8 cellular contexts compared by ENCODE assay signal in the genomic region with DNA sequence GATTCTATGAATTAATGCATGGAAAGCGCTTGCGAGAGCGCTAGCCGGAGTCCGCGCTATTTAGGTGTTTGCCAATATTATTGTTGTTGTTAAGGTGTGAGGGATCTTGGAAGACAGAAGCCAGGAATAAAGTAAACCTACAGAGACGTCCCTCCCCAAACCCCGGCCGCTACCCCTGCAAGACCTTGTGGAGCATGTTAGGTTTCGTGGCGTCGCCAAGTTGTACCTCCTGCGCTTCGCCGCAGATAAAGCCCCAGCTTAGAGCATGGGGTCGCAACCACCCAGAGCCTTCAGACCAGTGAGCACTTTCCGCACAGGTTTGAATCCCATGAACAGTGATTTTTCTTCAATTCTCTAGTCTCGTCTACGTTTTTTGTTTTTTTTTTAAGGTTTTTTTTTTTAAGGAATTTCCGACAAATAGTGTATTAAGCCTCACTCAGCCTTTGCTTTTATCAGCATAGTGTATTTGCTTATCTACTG. TPM values are rescaled to one million over a fixed set of nuclear protein-coding genes. Genes with fewer than 3 reads are reported as not detected.
DNase-seq lines count a peak whose midpoint lies in the region; ATAC-seq and TF ChIP-seq lines count a peak whose summit lies in the region.

No MANE protein-coding gene starts in this region.

- H3K9ac ChIP-seq in MM.1S (ENCODE audit: low read length) = no peak overlapping the region

- POLR2A ChIA-PET in CD8-positive, alpha-beta T cell (lab: Charles Lee) = no interaction called here

- no peaks in the 10 kb centered on the region for H3K9me2 ChIP-seq in MM.1S (replicated peaks; ENCODE audit: insufficient read depth, low read length)

- H3F3A ChIP-seq in MM.1S (ENCODE audit: insufficient read depth, low read length) = peaks cover 12% of the 10 kb centered on the region; the same call in 1 of the 2 replicates

- no peak for TF ChIP-seq CTCF in CD8-positive, alpha-beta T cell (IDR thresholded peaks at IDR 0.05)
- TF ChIP-seq CTCF in MM.1S (IDR thresholded peaks at IDR 0.05; ENCODE audit: low read length) = no peak
- TF ChIP-seq CTCF in neural crest cell (conservative IDR thresholded peaks at IDR 0.05) = no peak

- H4K20me1 ChIP-seq in MM.1S (ENCODE audit: insufficient read depth, low read length) = no peaks in the 10 kb centered on the region

- H3K9me3 Mint-ChIP-seq in CD8-positive, alpha-beta T cell = peaks cover 25% of the 10 kb centered on the region
- H3K9me3 Mint-ChIP-seq in effector memory CD8-positive, alpha-beta T cell = no peaks in the 10 kb centered on the region
- no peaks in the 10 kb centered on the region for H3K9me3 Mint-ChIP-seq in neural crest cell

- DNase-seq in CD8-positive, alpha-beta T cell = no peak
- DNase-seq in MM.1S (no peak), neural crest cell (ENCODE audit: low read depth, low spot score) (no peak), NCI-H187 (lab: John Stamatoyannopoulos, UW) (no peak)
- no peak for DNase-seq in effector memory CD8-positive, alpha-beta T cell
- DNase-seq in stimulated activated CD4-positive, alpha-beta T cell treated with anti-CD3 and anti-CD28 coated beads, Interleukin-4, amount 100 ng/mL, for 1 hour = no peak
- no peak for DNase-seq in stimulated activated naive CD4-positive, alpha-beta T cell (lab: John Stamatoyannopoulos, UW)

- H2AFZ ChIP-seq in MM.1S (ENCODE audit: low read length) = peak overlapping the region; percentile 65

- CTCF ChIA-PET in CD8-positive, alpha-beta T cell (lab: Charles Lee) = no interaction called here

- H3K4me3 Mint-ChIP-seq in CD8-positive, alpha-beta T cell = peak overlapping the region; percentile 63
- H3K4me3 Mint-ChIP-seq in effector memory CD8-positive, alpha-beta T cell = peak overlapping the region; percentile 52 to 54
- H3K4me3 Mint-ChIP-seq in neural crest cell = peak overlapping the region; percentile 83

- no peak overlapping the region for H3K27ac Mint-ChIP-seq in CD8-positive, alpha-beta T cell
- no peak overlapping the region for H3K27ac Mint-ChIP-seq in effector memory CD8-positive, alpha-beta T cell
- H3K27ac Mint-ChIP-seq in neural crest cell (ENCODE audit: unreplicated experiment) = no peak overlapping the region

- no peak for ATAC-seq in CD8-positive, alpha-beta T cell
- ATAC-seq in effector memory CD8-positive, alpha-beta T cell (replicated peaks) = no peak
- no peak for ATAC-seq in GM21381 (IDR thresholded peaks at IDR 0.05; ENCODE audit: unreplicated experiment)

- H3K9me3 ChIP-seq in CD8-positive, alpha-beta T cell (ENCODE audit: low read length) = no peaks in the 10 kb centered on the region
- no peaks in the 10 kb centered on the region for H3K9me3 ChIP-seq in MM.1S (replicated peaks; ENCODE audit: insufficient read depth, low read length)

- no peak overlapping the region for H3K4me3 ChIP-seq in CD8-positive, alpha-beta T cell (ENCODE audit: low read depth, low read length)
- peak overlapping the region; percentile 60 for H3K4me3 ChIP-seq in MM.1S (ENCODE audit: low read length)

- H3K79me2 ChIP-seq in MM.1S (ENCODE audit: low read length) = no peaks in the 10 kb centered on the region

- H3K27ac ChIP-seq in CD8-positive, alpha-beta T cell (ENCODE audit: low read depth, low read length) = no peak overlapping the region
- no peak overlapping the region for H3K27ac ChIP-seq in MM.1S (ENCODE audit: low read length)

- H3K4me2 ChIP-seq in MM.1S (ENCODE audit: low read depth, low read length) = peak overlapping the region; percentile 81

- H3K4me1 Mint-ChIP-seq in CD8-positive, alpha-beta T cell (ENCODE audit: low read depth) = peaks cover 29% of the 10 kb centered on the region
- peaks cover 21 to 26% of the 10 kb centered on the region in 2 donors for H3K4me1 Mint-ChIP-seq in effector memory CD8-positive, alpha-beta T cell (ENCODE audit: low read depth in 2 of 2)
- H3K4me1 Mint-ChIP-seq in neural crest cell = peaks cover 18% of the 10 kb centered on the region

- H3K4me1 ChIP-seq in CD8-positive, alpha-beta T cell (ENCODE audit: insufficient read depth, low read length) = peaks cover 14% of the 10 kb centered on the region
- H3K4me1 ChIP-seq in MM.1S (ENCODE audit: low read length) = peaks cover 4% of the 10 kb centered on the region; the same call in 1 of the 2 replicates

- intact Hi-C loops in CD8-positive, alpha-beta T cell (cut with DNase I, micrococcal nuclease) = loop anchor here in 1 of 2 experiments (5.0 kb wide), 1 partner anchor 41 kb away; no protein-coding TSS in a partner anchor

- H3K27me3 ChIP-seq in CD8-positive, alpha-beta T cell (ENCODE audit: insufficient read depth, low read length) = peaks cover 59% of the 10 kb centered on the region
- H3K27me3 ChIP-seq in MM.1S (replicated peaks; ENCODE audit: insufficient read depth, low read length) = peaks cover 44% of the 10 kb centered on the region

- H3K36me3 Mint-ChIP-seq in CD8-positive, alpha-beta T cell = no peaks in the 10 kb centered on the region
- H3K36me3 Mint-ChIP-seq in effector memory CD8-positive, alpha-beta T cell (ENCODE audit: insufficient read depth) = peaks cover 14% of the 10 kb centered on the region
- peaks cover 5% of the 10 kb centered on the region for H3K36me3 Mint-ChIP-seq in neural crest cell (ENCODE audit: low read depth)

- H3K27me3 Mint-ChIP-seq in CD8-positive, alpha-beta T cell (ENCODE audit: low read depth) = peaks cover 81% of the 10 kb centered on the region
- H3K27me3 Mint-ChIP-seq in effector memory CD8-positive, alpha-beta T cell = peaks cover 86 to 87% of the 10 kb centered on the region in 2 donors
- peaks cover 98% of the 10 kb centered on the region for H3K27me3 Mint-ChIP-seq in neural crest cell (ENCODE audit: low read depth)

- H3K36me3 ChIP-seq in CD8-positive, alpha-beta T cell (ENCODE audit: insufficient read depth, low read length) = no peaks in the 10 kb centered on the region
- H3K36me3 ChIP-seq in MM.1S (replicated peaks; ENCODE audit: insufficient read depth, low read length) = no peaks in the 10 kb centered on the region

RNA-seq across cellular contexts. Expression of gene ZSCAN9, which starts 16.9 kb away (rescaled TPM):
- 1 to 10 TPM; 2.1 to 3.0 TPM for total RNA-seq in CD8-positive, alpha-beta T cell
- total RNA-seq in neural crest cell = 30.3 and 31.4 TPM in 2 replicates

RNA-seq across cellular contexts. Expression of gene ZKSCAN4, which starts 43.8 kb away (rescaled TPM):
- total RNA-seq in CD8-positive, alpha-beta T cell = 1 to 10 TPM; 1.4 TPM
- 7.9 and 8.1 TPM in 2 replicates for total RNA-seq in neural crest cell

RNA-seq across cellular contexts. Expression of gene NKAPL, which starts 50.9 kb away (rescaled TPM):
- total RNA-seq in CD8-positive, alpha-beta T cell = not detected
- not detected in 2 replicates for total RNA-seq in neural crest cell

RNA-seq across cellular contexts. Expression of gene ZSCAN26, which starts 58.7 kb away (rescaled TPM):
- 10 to 100 TPM; 11.1 to 14.7 TPM for total RNA-seq in CD8-positive, alpha-beta T cell
- total RNA-seq in neural crest cell = 15.0 and 19.8 TPM in 2 replicates
